ENCODE assay signal across 7 cellular contexts in the genomic region with DNA sequence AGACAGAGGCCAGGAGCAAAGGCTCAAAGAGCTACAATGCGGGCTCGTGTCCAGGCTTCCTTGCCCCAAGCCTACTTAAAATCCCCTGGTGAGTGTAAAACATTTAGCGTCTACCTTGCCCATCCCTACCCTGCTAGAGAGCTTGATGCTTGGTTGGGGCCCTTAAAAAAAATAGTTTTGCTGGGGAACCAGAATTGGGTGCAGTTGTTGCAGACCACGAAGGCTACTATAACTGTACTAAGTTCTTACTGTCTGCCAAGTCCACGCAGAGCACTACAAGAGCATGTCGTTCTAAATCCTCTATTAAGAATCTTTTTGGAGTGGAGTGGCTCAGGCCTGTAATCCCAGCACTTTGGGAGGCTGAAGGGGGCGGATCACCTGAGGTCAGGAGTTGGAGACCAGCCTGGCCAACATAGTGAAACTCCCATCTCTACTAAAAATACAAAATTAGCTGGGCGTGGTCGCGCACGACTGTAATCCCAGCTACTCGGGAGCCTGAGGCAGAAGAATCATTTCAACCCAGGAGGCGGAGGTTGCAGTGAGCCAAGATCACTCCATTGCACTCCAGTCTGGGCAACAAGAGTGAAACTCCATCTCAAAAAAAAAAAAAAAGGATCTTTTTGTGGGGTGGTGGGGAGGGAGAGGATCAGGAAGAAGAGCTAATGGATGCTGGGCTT. TPM values are rescaled to one million over a fixed set of nuclear protein-coding genes. Genes with fewer than 3 reads are reported as not detected.
"Had no signal": no experiment of that assay in that cellular context is flagged by ENCODE, and none has a peak within 500 bp of the region (broad histone marks: within the 10 kb centered on the region; RNA-seq: fewer than 3 reads in every experiment).

No MANE protein-coding gene starts in this region.

RNA-seq across cellular contexts. Expression of a gene that starts 4.8 kb away (rescaled TPM):
- total RNA-seq: activated CD4-positive, alpha-beta T cell treated with anti-CD3 and anti-CD28 coated beads, Interleukin-2, amount 10 ng/mL, durations not matched to agents 24 days and 14 days; activated naive CD8-positive, alpha-beta T cell treated with anti-CD3 and anti-CD28 coated beads for 36 hours; activated T-helper 1 cell treated with anti-CD3 and anti-CD28 coated beads, Interleukin-12 subunit alpha, Interleukin-12 subunit beta, Interleukin-2, Interleukin-4 antibody, amounts not matched to agents 30 ng/mL and 10 ng/mL and 1 ng/mL, durations not matched to agents 14 hours and 24 hours and 36 hours; foreskin keratinocyte; mononuclear cell; naive thymus-derived CD4-positive, alpha-beta T cell; smooth muscle cell had no signal

RNA-seq across cellular contexts. Expression of a gene that starts 16.2 kb away (rescaled TPM):
- total RNA-seq: activated CD4-positive, alpha-beta T cell treated with anti-CD3 and anti-CD28 coated beads, Interleukin-2, amount 10 ng/mL, durations not matched to agents 24 days and 14 days; activated naive CD8-positive, alpha-beta T cell treated with anti-CD3 and anti-CD28 coated beads for 36 hours; activated T-helper 1 cell treated with anti-CD3 and anti-CD28 coated beads, Interleukin-12 subunit alpha, Interleukin-12 subunit beta, Interleukin-2, Interleukin-4 antibody, amounts not matched to agents 30 ng/mL and 10 ng/mL and 1 ng/mL, durations not matched to agents 14 hours and 24 hours and 36 hours; mononuclear cell; naive thymus-derived CD4-positive, alpha-beta T cell; smooth muscle cell had no signal
